In the genomic region with DNA sequence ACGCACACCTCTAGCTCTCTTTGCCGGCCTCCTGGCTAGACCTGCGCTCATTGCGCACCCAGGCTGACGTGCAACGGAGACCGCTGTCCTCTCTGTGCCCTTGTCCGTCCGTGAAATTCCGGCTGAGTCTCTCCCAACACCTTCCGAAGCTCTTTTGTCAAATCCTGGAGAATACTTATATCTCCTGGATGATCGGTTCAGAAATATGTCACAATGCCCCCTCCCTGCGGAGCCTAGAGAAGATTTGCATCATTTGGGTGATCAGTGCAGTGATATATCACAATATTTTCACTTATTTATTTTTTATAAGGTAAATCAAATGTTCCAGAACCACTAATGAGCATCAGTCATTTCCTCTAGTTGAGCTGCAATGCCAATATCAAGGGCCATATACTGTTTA, we compare ENCODE assay signal across 11 cellular contexts.
DNase-seq lines count a peak whose midpoint lies in the region; ATAC-seq and TF ChIP-seq lines count a peak whose summit lies in the region.
"Had no signal": no experiment of that assay in that cellular context is flagged by ENCODE, and none has a peak within 500 bp of the region (broad histone marks: within the 10 kb centered on the region; RNA-seq: fewer than 3 reads in every experiment).

No MANE protein-coding gene starts in this region.

- no peaks in the 10 kb centered on the region for H3K27me3 ChIP-seq in AG04450 (ENCODE audit: control insufficient read depth, insufficient read depth, low read length)
- H3K27me3 ChIP-seq in H7 (ENCODE audit: control insufficient read depth, insufficient read depth, low read length) = no peaks in the 10 kb centered on the region

- H3K4me3 Mint-ChIP-seq in stimulated activated memory B cell treated with anti-CD40 and anti-IgM and Interleukin-4, amounts not matched to agents 10 μg/mL and 1 μg/mL and 100 μg/mL, for 72 hours = no peak overlapping the region

- no peak overlapping the region for H3K27ac ChIP-seq in AG04450 (ENCODE audit: low read depth, low read length)
- H3K27ac ChIP-seq: VCaP had no signal

- H3K9me3 Mint-ChIP-seq in stimulated activated memory B cell treated with anti-CD40 and anti-IgM and Interleukin-4, amounts not matched to agents 10 μg/mL and 1 μg/mL and 100 μg/mL, for 72 hours = no peaks in the 10 kb centered on the region

- no peaks in the 10 kb centered on the region for H3K36me3 ChIP-seq in H7 (replicated peaks; ENCODE audit: control insufficient read depth, insufficient read depth, low read length)

- no peaks in the 10 kb centered on the region for H3K36me3 Mint-ChIP-seq in stimulated activated memory B cell treated with anti-CD40 and anti-IgM and Interleukin-4, amounts not matched to agents 10 μg/mL and 1 μg/mL and 100 μg/mL, for 72 hours

- H3K9me3 ChIP-seq in AG04450 (ENCODE audit: control insufficient read depth, insufficient read depth, low read length) = peaks cover 4% of the 10 kb centered on the region; the same call in 1 of the 2 replicates

- CTCF ChIA-PET in AG04450 (lab: Charles Lee) = no interaction called here

- DNase-seq in AG04450 (ENCODE audit: low read depth, low spot score) (peak; percentile 16), H7 (peak; percentile 9), cerebellum (ENCODE audit: low spot score) (peak; percentile 0), lung microvascular endothelial cell (ENCODE audit: low read depth in 2 of 2) (peak; percentile 17 to 27), C1 segment of cervical spinal cord (lab: John Stamatoyannopoulos, UW) (no peak), SHP77 treated with DMSO at 0.1 percent for 48 hours (lab: John Stamatoyannopoulos, UW) (no peak)
- DNase-seq in stimulated activated CD4-positive, alpha-beta T cell treated with anti-CD3 and anti-CD28 coated beads, Interleukin-2, amount 100 ng/mL, for 48 hours = no peak
- DNase-seq: DMS 273 treated with DMSO at 0.1 percent for 48 hours, NCI-H2029 had no signal

- TF ChIP-seq CTCF in AG04450 (IDR thresholded peaks at IDR 0.05; ENCODE audit: low read depth, low read length) = no peak

- ATAC-seq in stimulated activated memory B cell treated with anti-CD40 and anti-IgM and Interleukin-4, amounts not matched to agents 10 μg/mL and 1 μg/mL and 100 μg/mL, for 72 hours = no peak

- H3K4me1 Mint-ChIP-seq in stimulated activated memory B cell treated with anti-CD40 and anti-IgM and Interleukin-4, amounts not matched to agents 10 μg/mL and 1 μg/mL and 100 μg/mL, for 72 hours = no peaks in the 10 kb centered on the region

- H3K4me3 ChIP-seq in AG04450 (ENCODE audit: low read depth, low read length) (no peak overlapping the region), H7 (ENCODE audit: insufficient read depth, low read depth, low read length) (no peak overlapping the region)

- POLR2A ChIA-PET in AG04450 (lab: Yijun Ruan, JAX) = interaction anchor here (0.6 kb wide), 1 partner anchor 26 kb away, joined by 3 read pairs; no protein-coding TSS in a partner anchor

- H3K27ac Mint-ChIP-seq in stimulated activated memory B cell treated with anti-CD40 and anti-IgM and Interleukin-4, amounts not matched to agents 10 μg/mL and 1 μg/mL and 100 μg/mL, for 72 hours = no peak overlapping the region

- no peaks in the 10 kb centered on the region for H3K27me3 Mint-ChIP-seq in stimulated activated memory B cell treated with anti-CD40 and anti-IgM and Interleukin-4, amounts not matched to agents 10 μg/mL and 1 μg/mL and 100 μg/mL, for 72 hours

Comparison
In these comparisons a context has a peak if more than half of its experiments do, and no peak if none do; other contexts are left out.
1. DNase-seq: peak in AG04450 (single experiment), H7 (single experiment), cerebellum (single experiment) and lung microvascular endothelial cell (2 of 2); none in C1 segment of cervical spinal cord (0 of 14), stimulated activated CD4-positive, alpha-beta T cell treated with anti-CD3 and anti-CD28 coated beads, Interleukin-2, amount 100 ng/mL, for 48 hours (0 of 2) and SHP77 treated with DMSO at 0.1 percent for 48 hours (single experiment).